Comparison of ENCODE assay signal across 16 cellular contexts in genomic region chr17:80912451-80912850, GRCh38.
"Had no signal": no experiment of that assay in that cellular context is flagged by ENCODE, and none has a peak within 500 bp of the region (broad histone marks: within the 10 kb centered on the region; RNA-seq: fewer than 3 reads in every experiment).

No MANE protein-coding gene starts in this region.

- H3K9me3 Mint-ChIP-seq: activated T-helper 17 cell treated with anti-CD3 and anti-CD28 coated beads, Interleukin-2, amount 50 U/mL, for 72 hours; immature natural killer cell; T-cell had no signal

- DNase-seq: activated CD4-positive, alpha-beta T cell treated with anti-CD3 and anti-CD28 coated beads for 36 hours; activated CD8-positive, alpha-beta T cell treated with anti-CD3 and anti-CD28 coated beads, Interleukin-2, amount 10 ng/mL, durations not matched to agents 7 days and 5 days; esophagus squamous epithelium; foreskin fibroblast; immature natural killer cell; ovary; stimulated activated CD4-positive, alpha-beta T cell treated with anti-CD3 and anti-CD28 coated beads, Interleukin-15, amount 100 ng/mL, for 24 hours; stimulated activated CD4-positive, alpha-beta T cell treated with anti-CD3 and anti-CD28 coated beads, Interleukin-4, amount 100 ng/mL, for 24 hours; T-cell; T1000 had no signal

- H3K4me1 ChIP-seq: breast epithelium, esophagus squamous epithelium, vagina had no signal

- H3K36me3 ChIP-seq: breast epithelium, ovary had no signal

- H3K4me1 Mint-ChIP-seq: activated CD4-positive, alpha-beta T cell treated with anti-CD3 and anti-CD28 coated beads for 36 hours; immature natural killer cell had no signal

- H3K9me3 ChIP-seq: breast epithelium, esophagus squamous epithelium, ovary, tibial artery, vagina had no signal

- H3K27ac ChIP-seq: breast epithelium, esophagus squamous epithelium, ovary, tibial artery, vagina had no signal

- H3K4me3 Mint-ChIP-seq: activated CD4-positive, alpha-beta T cell treated with anti-CD3 and anti-CD28 coated beads for 36 hours; activated CD8-positive, alpha-beta T cell treated with anti-CD3 and anti-CD28 coated beads, Interleukin-2, amount 10 ng/mL, durations not matched to agents 7 days and 5 days; activated naive CD8-positive, alpha-beta T cell; activated T-helper 17 cell treated with anti-CD3 and anti-CD28 coated beads, Interleukin-2, amount 50 U/mL, for 72 hours; immature natural killer cell; T-cell had no signal

- ATAC-seq: activated CD4-positive, alpha-beta T cell treated with anti-CD3 and anti-CD28 coated beads for 36 hours; activated CD8-positive, alpha-beta T cell treated with anti-CD3 and anti-CD28 coated beads, Interleukin-2, amount 10 ng/mL, durations not matched to agents 7 days and 5 days; activated T-helper 17 cell treated with anti-CD3 and anti-CD28 coated beads, Interleukin-2, amount 50 U/mL, for 72 hours; left colon; T-cell had no signal

- H3K27me3 Mint-ChIP-seq: activated CD4-positive, alpha-beta T cell treated with anti-CD3 and anti-CD28 coated beads for 36 hours; activated naive CD8-positive, alpha-beta T cell; activated T-helper 17 cell treated with anti-CD3 and anti-CD28 coated beads, Interleukin-2, amount 50 U/mL, for 72 hours; T-cell had no signal

- H3K27ac Mint-ChIP-seq: activated CD4-positive, alpha-beta T cell treated with anti-CD3 and anti-CD28 coated beads for 36 hours; activated CD8-positive, alpha-beta T cell treated with anti-CD3 and anti-CD28 coated beads, Interleukin-2, amount 10 ng/mL, durations not matched to agents 7 days and 5 days; activated naive CD8-positive, alpha-beta T cell; activated T-helper 17 cell treated with anti-CD3 and anti-CD28 coated beads, Interleukin-2, amount 50 U/mL, for 72 hours; immature natural killer cell; T-cell had no signal

- H3K27me3 ChIP-seq: breast epithelium, esophagus squamous epithelium, ovary, tibial artery, vagina had no signal

- H3K4me3 ChIP-seq: breast epithelium, esophagus squamous epithelium, ovary, tibial artery, vagina had no signal
